In the genomic region with DNA sequence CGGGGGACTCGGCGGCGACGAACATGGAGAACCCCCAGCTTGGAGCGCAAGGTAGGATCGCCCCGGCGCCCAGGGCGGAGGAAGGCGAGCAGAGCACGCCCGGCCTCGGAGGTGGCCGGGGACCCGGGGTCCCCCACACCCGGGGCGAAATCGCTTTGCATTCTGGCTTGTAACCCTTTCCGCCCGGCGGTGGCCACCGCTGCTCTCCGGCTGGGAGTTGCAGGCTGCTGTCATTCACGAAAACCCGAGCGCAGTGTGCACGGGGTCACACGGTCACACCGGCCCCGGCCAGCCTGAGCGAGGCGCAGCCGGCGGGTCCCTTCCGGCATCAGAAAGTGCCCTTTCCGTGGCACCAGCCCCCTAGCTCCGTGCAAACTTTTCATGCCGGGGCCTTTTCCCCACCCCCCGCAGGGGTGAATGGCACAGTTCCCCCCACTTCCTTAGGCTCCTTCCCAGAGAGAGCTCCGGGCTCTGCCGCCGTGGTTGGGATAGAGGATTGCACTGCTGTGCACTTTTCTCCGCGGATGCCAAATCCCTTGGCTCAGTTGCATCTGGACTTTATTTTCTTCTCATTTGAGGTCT, we compare ENCODE assay signal across 9 cellular contexts. TPM values are rescaled to one million over a fixed set of nuclear protein-coding genes. Genes with fewer than 3 reads are reported as not detected.
A peak's percentile ranks its signal among the peaks of the same experiment; 100 is the strongest.
DNase-seq lines count a peak whose midpoint lies in the region; ATAC-seq and TF ChIP-seq lines count a peak whose summit lies in the region.
"Had no signal": no experiment of that assay in that cellular context is flagged by ENCODE, and none has a peak within 500 bp of the region (broad histone marks: within the 10 kb centered on the region; RNA-seq: fewer than 3 reads in every experiment).

No MANE protein-coding gene starts in this region.

- no peak for ATAC-seq in HG03378 (IDR thresholded peaks at IDR 0.05; ENCODE audit: unreplicated experiment)

- no peaks in the 10 kb centered on the region for H3K36me3 ChIP-seq in testis (ENCODE audit: low read depth, missing control alignments)

- H3K4me1 ChIP-seq in testis = peaks cover 7% of the 10 kb centered on the region

- peak; percentile 42 for DNase-seq in DMS79 treated with DMSO at 0.1 percent for 48 hours (lab: John Stamatoyannopoulos, UW)
- DNase-seq in DMS79 (lab: John Stamatoyannopoulos, UW) = no peak
- peak; percentile 56 for DNase-seq in astrocyte of the hippocampus (ENCODE audit: low read depth, low spot score)
- peak; percentile 25 for DNase-seq in kidney glomerular epithelial cell (lab: John Stamatoyannopoulos, UW)
- DNase-seq in testis = peak; percentile 19
- no peak for DNase-seq in AML-193 (lab: John Stamatoyannopoulos, UW)
- no peak for DNase-seq in effector CD4-positive, alpha-beta T cell
- DNase-seq: activated CD4-positive, alpha-beta T cell treated with anti-CD3 and anti-CD28 coated beads for 48 hours had no signal

- intact Hi-C loops in testis (cut with DNase I; ENCODE audit: low total_unique reads) = no loop called here

- no peak for TF ChIP-seq POLR2A in testis (IDR thresholded peaks at IDR 0.05)

- H3K27me3 ChIP-seq in testis = no peaks in the 10 kb centered on the region

- H3K27ac ChIP-seq in testis = no peak overlapping the region

- H3K4me3 ChIP-seq in testis = peak overlapping the region; percentile 41 to 64

- H3K9me3 ChIP-seq in testis = no peaks in the 10 kb centered on the region

- no peak for TF ChIP-seq CTCF in testis (IDR thresholded peaks at IDR 0.05)

- WGBS in testis, 2 donors = 0 to 1% methylated on average over 5 to 45 of the region's 45 CpGs

RNA-seq across cellular contexts. Expression of gene KAZN, which starts 0.8 kb away (rescaled TPM):
- 10 to 100 TPM; 12.1 to 13.8 TPM for total RNA-seq in testis
- polyA plus RNA-seq in testis (ENCODE audit: insufficient read depth, low read depth, low replicate concordance) = 14.6 TPM

Comparison
In these comparisons a context has a peak if more than half of its experiments do, and no peak if none do; other contexts are left out.
1. DNase-seq: peak in DMS79 treated with DMSO at 0.1 percent for 48 hours (single experiment), astrocyte of the hippocampus (single experiment), kidney glomerular epithelial cell (single experiment) and testis (single experiment); none in DMS79 (single experiment), AML-193 (0 of 2) and effector CD4-positive, alpha-beta T cell (single experiment).